ENCODE assay signal across 9 cellular contexts in genomic region chr2:46073540-46074018, GRCh38.
A peak's percentile ranks its signal among the peaks of the same experiment; 100 is the strongest.
DNase-seq lines count a peak whose midpoint lies in the region; ATAC-seq and TF ChIP-seq lines count a peak whose summit lies in the region.
"Had no signal": no experiment of that assay in that cellular context is flagged by ENCODE, and none has a peak within 500 bp of the region (broad histone marks: within the 10 kb centered on the region; RNA-seq: fewer than 3 reads in every experiment).

No MANE protein-coding gene starts in this region.

- no peaks in the 10 kb centered on the region for H3K27me3 ChIP-seq in RWPE2 (ENCODE audit: insufficient read depth, poor library complexity, severe bottlenecking)

- no peaks in the 10 kb centered on the region for H3K36me3 Mint-ChIP-seq in progenitor cell of endocrine pancreas (ENCODE audit: insufficient read depth)
- peaks cover 12% of the 10 kb centered on the region for H3K36me3 Mint-ChIP-seq in T-cell

- TF ChIP-seq POLR2A in GM18505 (IDR thresholded peaks at IDR 0.05; ENCODE audit: borderline replicate concordance, extremely low read depth, insufficient read depth, insufficient read length), result no peak

- H3K4me3 ChIP-seq in RWPE2 (ENCODE audit: severe bottlenecking) (no peak overlapping the region), fibroblast of mammary gland (ENCODE audit: control insufficient read depth, low read depth, low read length) (no peak overlapping the region)

- POLR2A ChIA-PET in T-cell (lab: Charles Lee), result no interaction called here

- peak overlapping the region; percentile 57 for H3K27ac Mint-ChIP-seq in progenitor cell of endocrine pancreas
- H3K27ac Mint-ChIP-seq in T-cell, result no peak overlapping the region

- H3K27me3 Mint-ChIP-seq in progenitor cell of endocrine pancreas (peaks cover 4% of the 10 kb centered on the region), T-cell (no peaks in the 10 kb centered on the region)

- DNase-seq in ELF-1 (ENCODE audit: low read depth, low spot score) (peak; percentile 67), RWPE2 (ENCODE audit: low spot score) (no peak), fibroblast of mammary gland (ENCODE audit: low read depth) (peak; percentile 96), progenitor cell of endocrine pancreas (ENCODE audit: low spot score, unreplicated experiment) (no peak), T-cell (no peak), SIG-M5 (lab: John Stamatoyannopoulos, UW) (no peak)

- TF ChIP-seq CTCF in RWPE2 (IDR thresholded peaks at IDR 0.05; ENCODE audit: poor library complexity, severe bottlenecking) (no peak), fibroblast of mammary gland (conservative IDR thresholded peaks at IDR 0.05; ENCODE audit: control insufficient read depth, insufficient read depth, low read depth, low read length) (no peak), progenitor cell of endocrine pancreas (IDR thresholded peaks at IDR 0.05; ENCODE audit: unreplicated experiment) (no peak)

- peak; percentile 98 for ATAC-seq in RWPE2 (ENCODE audit: low read depth)
- no peak for ATAC-seq in GM18505 (IDR thresholded peaks at IDR 0.05; ENCODE audit: unreplicated experiment)
- no peak for ATAC-seq in T-cell (replicated peaks in 1 of 4)
- ATAC-seq in HG03108 (IDR thresholded peaks at IDR 0.05; ENCODE audit: unreplicated experiment), result no peak

- H3K4me1 Mint-ChIP-seq in progenitor cell of endocrine pancreas (ENCODE audit: low read depth), result peaks cover 13% of the 10 kb centered on the region
- H3K4me1 Mint-ChIP-seq in T-cell, result peaks cover 0 to 4% (median 0%) of the 10 kb centered on the region in 3 donors

- H3K4me3 Mint-ChIP-seq in progenitor cell of endocrine pancreas (ENCODE audit: low read depth) (no peak overlapping the region), T-cell (no peak overlapping the region)

- no peaks in the 10 kb centered on the region for H3K36me3 ChIP-seq in RWPE2 (ENCODE audit: low read depth)

- H3K9me3 Mint-ChIP-seq in progenitor cell of endocrine pancreas (ENCODE audit: low read depth), result no peaks in the 10 kb centered on the region
- no peaks in the 10 kb centered on the region for H3K9me3 Mint-ChIP-seq in T-cell

- CTCF ChIA-PET in T-cell (lab: Charles Lee), result no interaction called here

- peak overlapping the region; percentile 96 for H3K27ac ChIP-seq in RWPE2 (ENCODE audit: poor library complexity, severe bottlenecking)
- H3K27ac ChIP-seq: HL-60 had no signal

- H3K4me1 ChIP-seq in RWPE2 (ENCODE audit: insufficient read depth, poor library complexity, severe bottlenecking), result peaks cover 37% of the 10 kb centered on the region

- no peaks in the 10 kb centered on the region for H3K9me3 ChIP-seq in RWPE2 (ENCODE audit: severe bottlenecking)

Comparison
In these comparisons a context has a peak if more than half of its experiments do, and no peak if none do; other contexts are left out.
1. DNase-seq: peak in ELF-1 (single experiment) and fibroblast of mammary gland (single experiment); none in RWPE2 (single experiment), progenitor cell of endocrine pancreas (single experiment), T-cell (0 of 34) and SIG-M5 (single experiment).